8 cellular contexts compared by ENCODE assay signal in the genomic region with DNA sequence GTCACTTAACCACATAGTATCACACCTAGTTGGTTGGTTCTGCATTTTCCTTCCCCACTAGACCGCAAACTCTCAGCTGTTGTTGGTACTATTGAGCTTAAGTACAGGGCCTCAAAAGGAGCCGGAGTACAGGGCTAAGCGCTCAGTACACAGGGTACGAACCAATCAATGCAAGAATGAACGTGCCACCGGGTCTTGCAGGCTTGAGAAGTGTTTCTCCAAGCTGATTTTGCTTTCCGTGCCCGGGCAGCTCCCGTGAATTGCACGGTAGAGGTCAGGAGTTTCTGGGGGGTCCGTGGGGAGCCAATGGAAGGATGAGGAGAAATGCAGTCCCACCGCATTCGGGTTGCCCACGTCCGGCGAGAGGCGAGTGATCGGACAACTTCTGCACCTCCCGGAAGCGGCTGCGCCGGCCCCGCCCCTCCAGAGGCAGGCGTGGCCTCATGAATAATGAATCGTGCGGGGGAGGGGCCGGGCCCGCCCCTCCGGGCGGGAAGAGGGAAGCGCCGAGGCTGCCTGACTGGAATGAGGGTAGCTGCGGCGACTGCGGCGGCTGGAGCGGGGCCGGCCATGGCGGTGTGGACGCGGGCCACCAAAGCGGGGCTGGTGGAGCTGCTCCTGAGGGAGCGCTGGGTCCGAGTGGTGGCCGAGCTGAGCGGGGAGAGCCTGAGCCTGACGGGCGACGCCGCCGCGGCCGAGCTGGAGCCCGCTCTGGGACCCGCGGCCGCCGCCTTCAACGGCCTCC. TPM values are rescaled to one million over a fixed set of nuclear protein-coding genes. Genes with fewer than 3 reads are reported as not detected.
DNase-seq lines count a peak whose midpoint lies in the region; ATAC-seq and TF ChIP-seq lines count a peak whose summit lies in the region.

A gene (plus strand): TSS at position 523 of the 745 bp plus-strand sequence. CDS start 3 bp downstream, at position 526.

- H4K20me1 ChIP-seq in PC-3 (ENCODE audit: low read length) = peaks cover 30% of the 10 kb centered on the region

- 3% methylated on average over 59 of the region's 59 CpGs for WGBS in HUES64

- peak within 1 kb of the TSS; percentile 94 for H3K9ac ChIP-seq in HUES64 (ENCODE audit: low read depth, low read length)
- peak within 1 kb of the TSS; percentile 86 for H3K9ac ChIP-seq in PC-3 (ENCODE audit: low read length)
- peak within 1 kb of the TSS; percentile 61 for H3K9ac ChIP-seq in muscle layer of colon (ENCODE audit: low read length)

- no peaks in the 10 kb centered on the region for H3K9me3 ChIP-seq in HUES64 (ENCODE audit: insufficient read depth, low read depth, low read length)
- H3K9me3 ChIP-seq in PC-3 (ENCODE audit: low read length) = no peaks in the 10 kb centered on the region
- no peaks in the 10 kb centered on the region for H3K9me3 ChIP-seq in muscle layer of colon (ENCODE audit: low read length)

- peak; percentile 80 for ATAC-seq in GM21423 (IDR thresholded peaks at IDR 0.05; ENCODE audit: unreplicated experiment)
- peak; percentile 76 for ATAC-seq in PC-3
- ATAC-seq in esophagus mucosa = peak; percentile 95

- no peaks in the 10 kb centered on the region for H3K9me2 ChIP-seq in PC-3 (replicated peaks; ENCODE audit: low read length)

- H3F3A ChIP-seq in PC-3 (ENCODE audit: low read length, unreplicated experiment) = no peaks in the 10 kb centered on the region

- CTCF ChIA-PET in PC-3 (lab: Charles Lee) = no interaction called here

- H3K27ac ChIP-seq in HUES64 (ENCODE audit: low read depth, low read length) (peak within 1 kb of the TSS; percentile 68; the same call in 1 of the 2 replicates), PC-3 (ENCODE audit: low read length) (peak within 1 kb of the TSS; percentile 43), muscle layer of colon (ENCODE audit: low read depth, low read length) (peak within 1 kb of the TSS; percentile 84)

- no TSS peak for BruUV-seq in PC-3 (replicated peaks; lab: Mats Ljungman, UMichigan)

- H3K4me1 ChIP-seq in HUES64 (ENCODE audit: insufficient read depth, low read length) (peaks cover 14% of the 10 kb centered on the region), PC-3 (ENCODE audit: insufficient read depth, low read length) (peaks cover 46% of the 10 kb centered on the region), muscle layer of colon (ENCODE audit: insufficient read depth, low read length) (peaks cover 32% of the 10 kb centered on the region)

- H3K4me3 ChIP-seq in HUES64 (ENCODE audit: low read length) (peak within 1 kb of the TSS; percentile 97), PC-3 (ENCODE audit: low read length) (peak within 1 kb of the TSS; percentile 79), muscle layer of colon (ENCODE audit: low read depth in 1 of 2, low read length in 2 of 2) (peak within 1 kb of the TSS; percentile 45 to 95)

- POLR2A ChIA-PET in PC-3 (lab: Charles Lee; ENCODE audit: unreplicated experiment) = interaction anchor here (0.7 kb wide), 1 partner anchor 33 kb away, joined by 3 read pairs; no protein-coding TSS in a partner anchor

- H2AFZ ChIP-seq in PC-3 (ENCODE audit: low read length) = peak within 1 kb of the TSS; percentile 78

- H3K27me3 ChIP-seq in HUES64 (ENCODE audit: insufficient read depth, low read length) (no peaks in the 10 kb centered on the region), PC-3 (ENCODE audit: low read length) (no peaks in the 10 kb centered on the region), muscle layer of colon (ENCODE audit: control insufficient read depth in 1 of 2, insufficient read depth in 2 of 2, low read length in 2 of 2) (no peaks in the 10 kb centered on the region)

- H3K4me2 ChIP-seq in PC-3 (ENCODE audit: low read length) = peak within 1 kb of the TSS; percentile 96

- DNase-seq in DMS 273 treated with DMSO at 0.1 percent for 48 hours (lab: John Stamatoyannopoulos, UW) = peak; percentile 71
- peak; percentile 94 for DNase-seq in PC-3
- peak; percentile 91 for DNase-seq in activated T-cell treated with anti-CD3 and anti-CD28 coated beads, Interleukin-2, amount 50 U/mL, for 48 hours
- DNase-seq in stimulated activated CD8-positive, alpha-beta memory T cell treated with anti-CD3 and anti-CD28 coated beads, Interleukin-7, amount 100 ng/mL, for 4 hours (ENCODE audit: low read depth in 2 of 2) = peak; percentile 56 to 75

- H3K36me3 ChIP-seq in HUES64 (ENCODE audit: insufficient read depth, low read length) = no peaks in the 10 kb centered on the region
- H3K36me3 ChIP-seq in PC-3 (ENCODE audit: low read depth, low read length) = no peaks in the 10 kb centered on the region
- no peaks in the 10 kb centered on the region for H3K36me3 ChIP-seq in muscle layer of colon (ENCODE audit: insufficient read depth, low read length)

- TF ChIP-seq CTCF in PC-3 (conservative IDR thresholded peaks at IDR 0.05; ENCODE audit: low read depth, low read length) = no peak

- H3K79me2 ChIP-seq in PC-3 (ENCODE audit: low read length) = peaks cover 44% of the 10 kb centered on the region

- intact Hi-C loops in PC-3 (cut with micrococcal nuclease) = loop anchor here (1.0 to 5.0 kb wide), 4 partner anchors 8 to 54 kb away; a partner anchor contains a TSS

RNA-seq across cellular contexts. Expression of the gene that starts here (rescaled TPM):
- 7.4 TPM for polyA plus RNA-seq in HUES64 (2013, experiment 1 of 2)
- 6.3 TPM for polyA plus RNA-seq in HUES64 (2013, experiment 2 of 2)
- 40.4 and 62.6 TPM in 2 replicates for total RNA-seq in PC-3 (2014; rRNA removed)
- 25.2 TPM for total RNA-seq in esophagus mucosa

Comparison
In these comparisons a context has a peak if more than half of its experiments do, and no peak if none do; other contexts are left out.
1. Peak in every context shown above with its lines: DNase-seq, ATAC-seq, H3K4me3 ChIP-seq and H3K27ac ChIP-seq.